10 cellular contexts compared by ENCODE assay signal in genomic region chr2:176085861-176086771, GRCh38. TPM values are rescaled to one million over a fixed set of nuclear protein-coding genes. Genes with fewer than 3 reads are reported as not detected.
DNase-seq lines count a peak whose midpoint lies in the region; ATAC-seq, FAIRE-seq and TF ChIP-seq lines count a peak whose summit lies in the region.
"Had no signal": no experiment of that assay in that cellular context is flagged by ENCODE, and none has a peak within 500 bp of the region (broad histone marks: within the 10 kb centered on the region; RNA-seq: fewer than 3 reads in every experiment).

No MANE protein-coding gene starts in this region.

- peak overlapping the region; percentile 17 to 43 (median 25) for H3K4me3 Mint-ChIP-seq in nephron

- no peaks in the 10 kb centered on the region for H3K9me3 ChIP-seq in right atrium auricular region

- peaks cover 0 to 36% of the 10 kb centered on the region in 2 donors for H3K4me1 ChIP-seq in right atrium auricular region

- no peak for FAIRE-seq in GM12892 (lab: Jason Lieb, UNC)
- FAIRE-seq: frontal cortex had no signal

- peaks cover 34% of the 10 kb centered on the region for H3K4me1 Mint-ChIP-seq in nephron

- DNase-seq in Right ventricle myocardium inferior (ENCODE audit: missing footprints), result no peak
- DNase-seq in right atrium auricular region (ENCODE audit: low spot score), result no peak
- peak; percentile 58 to 88 for DNase-seq in NCI-H526 (lab: John Stamatoyannopoulos, UW)
- peak in 35 of 61 donors; percentile 1 to 67 (median 23) for DNase-seq in caudate nucleus (lab: John Stamatoyannopoulos, UW)
- DNase-seq in GM12892 (ENCODE audit: insufficient read length), result no peak

- no peaks in the 10 kb centered on the region for H3K36me3 ChIP-seq in right atrium auricular region

- peaks cover 100% of the 10 kb centered on the region for H3K27me3 Mint-ChIP-seq in nephron (ENCODE audit: low read depth)

- TF ChIP-seq CTCF in right atrium auricular region (IDR thresholded peaks at IDR 0.05), result peak in 1 of 2 donors; percentile 67
- peak; percentile 62 to 68 (median 64) for TF ChIP-seq CTCF in nephron (IDR thresholded peaks at IDR 0.05; ENCODE audit: unreplicated experiment in 3 of 3)

- no peak for TF ChIP-seq POLR2A in GM12892 (IDR thresholded peaks at IDR 0.05; ENCODE audit: low read depth, low read length)

- H3K4me3 ChIP-seq in right atrium auricular region, result no peak overlapping the region

- intact Hi-C loops in Right ventricle myocardium inferior (cut with DNase I), result loop anchor here (2.0 to 5.0 kb wide), 2 partner anchors 395 to 669 kb away; no protein-coding TSS in a partner anchor

- no peak overlapping the region for H3K27ac ChIP-seq in right atrium auricular region
- no peak overlapping the region for H3K27ac ChIP-seq in caudate nucleus (ENCODE audit: low read depth, low read length)

- H3K9me3 Mint-ChIP-seq in nephron, result peaks cover 4% of the 10 kb centered on the region

- no peaks in the 10 kb centered on the region for H3K36me3 Mint-ChIP-seq in nephron (ENCODE audit: low read depth)

- H3K27ac Mint-ChIP-seq in nephron, result no peak overlapping the region

- ATAC-seq in Right ventricle myocardium inferior, result peak; percentile 21
- ATAC-seq in activated CD4-positive, CD25-positive, alpha-beta regulatory T cell treated with anti-CD3 and anti-CD28 coated beads, Interleukin-2, amount 50 U/mL, for 24 hours, result no peak
- no peak for ATAC-seq in HG03097 (IDR thresholded peaks at IDR 0.05; ENCODE audit: low FRiP score, unreplicated experiment)

- H3K27me3 ChIP-seq in right atrium auricular region, result peaks cover 56 to 83% of the 10 kb centered on the region in 2 donors

RNA-seq across cellular contexts. Expression of gene EVX2, which starts 2.4 kb away (rescaled TPM):
- total RNA-seq in Right ventricle myocardium inferior, result not detected
- not detected for total RNA-seq in right atrium auricular region
- not detected for polyA plus RNA-seq in GM12892 (2012; ENCODE audit: missing spikeins)
- total RNA-seq: frontal cortex, temporal lobe had no signal

RNA-seq across cellular contexts. Expression of gene HOXD13, which starts 6.4 kb away (rescaled TPM):
- total RNA-seq in Right ventricle myocardium inferior (not detected), right atrium auricular region (not detected)
- 0.11 TPM for polyA plus RNA-seq in GM12892 (2012; ENCODE audit: missing spikeins)
- total RNA-seq: frontal cortex, temporal lobe had no signal

RNA-seq across cellular contexts. Expression of gene HOXD12, which starts 13.5 kb away (rescaled TPM):
- not detected for total RNA-seq in Right ventricle myocardium inferior
- total RNA-seq in right atrium auricular region, result not detected
- polyA plus RNA-seq in GM12892 (2012; ENCODE audit: missing spikeins), result not detected
- total RNA-seq: frontal cortex, temporal lobe had no signal

RNA-seq across cellular contexts. Expression of gene HOXD11, which starts 21.0 kb away (rescaled TPM):
- total RNA-seq in Right ventricle myocardium inferior, result not detected
- not detected for total RNA-seq in right atrium auricular region
- not detected for polyA plus RNA-seq in GM12892 (2012; ENCODE audit: missing spikeins)
- total RNA-seq: frontal cortex, temporal lobe had no signal

RNA-seq across cellular contexts. Expression of gene HOXD10, which starts 30.5 kb away (rescaled TPM):
- total RNA-seq in Right ventricle myocardium inferior, result not detected
- not detected for total RNA-seq in right atrium auricular region
- polyA plus RNA-seq in GM12892 (2012; ENCODE audit: missing spikeins), result not detected
- total RNA-seq: frontal cortex, temporal lobe had no signal

Comparison
In these comparisons a context has a peak if more than half of its experiments do, and no peak if none do; other contexts are left out.
1. DNase-seq: peak in NCI-H526 (2 of 2) and caudate nucleus (35 of 61); none in Right ventricle myocardium inferior (single experiment), right atrium auricular region (single experiment) and GM12892 (single experiment).